1 cellular context compared by ENCODE assay signal in the genomic region with DNA sequence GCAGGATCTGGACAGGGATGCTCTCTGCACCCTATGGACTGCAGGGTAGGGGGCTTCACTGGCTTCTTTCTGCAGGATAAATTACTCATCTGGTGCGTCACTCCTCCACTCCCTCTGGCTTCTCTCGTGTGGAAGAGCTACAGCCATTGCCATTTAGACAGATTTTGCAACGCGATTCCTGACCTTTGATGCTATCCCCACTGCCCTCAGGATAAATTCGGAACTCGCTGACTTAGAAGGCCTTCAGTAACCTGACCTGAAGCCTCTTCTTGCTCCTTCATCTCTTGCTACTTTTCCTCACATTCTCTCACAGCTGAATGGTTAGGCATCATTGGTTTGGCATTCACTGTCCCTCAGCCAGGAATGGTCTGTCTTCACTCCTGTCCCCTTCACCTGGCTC.
TF ChIP-seq lines count a peak whose summit lies in the region.

No MANE protein-coding gene starts in this region.

TF ChIP-seq in IMR-90, 13 proteins besides CTCF, POLR2A, EP300 and RAD21 (continued from another document):
- TF ChIP-seq, protein P1, sequence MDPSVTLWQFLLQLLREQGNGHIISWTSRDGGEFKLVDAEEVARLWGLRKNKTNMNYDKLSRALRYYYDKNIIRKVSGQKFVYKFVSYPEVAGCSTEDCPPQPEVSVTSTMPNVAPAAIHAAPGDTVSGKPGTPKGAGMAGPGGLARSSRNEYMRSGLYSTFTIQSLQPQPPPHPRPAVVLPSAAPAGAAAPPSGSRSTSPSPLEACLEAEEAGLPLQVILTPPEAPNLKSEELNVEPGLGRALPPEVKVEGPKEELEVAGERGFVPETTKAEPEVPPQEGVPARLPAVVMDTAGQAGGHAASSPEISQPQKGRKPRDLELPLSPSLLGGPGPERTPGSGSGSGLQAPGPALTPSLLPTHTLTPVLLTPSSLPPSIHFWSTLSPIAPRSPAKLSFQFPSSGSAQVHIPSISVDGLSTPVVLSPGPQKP (IDR thresholded peaks at IDR 0.05; ENCODE audit: borderline replicate concordance, low read depth, low read length) = no peak
- TF ChIP-seq CEBPB (IDR thresholded peaks at IDR 0.05; ENCODE audit: low read depth, low read length) (no peak), BHLHE40 (IDR thresholded peaks at IDR 0.05; ENCODE audit: low read depth, low read length) (no peak), RFX5 (IDR thresholded peaks at IDR 0.05; ENCODE audit: low read depth, low read length) (no peak), NFE2L2 (IDR thresholded peaks at IDR 0.05; ENCODE audit: low read depth, low read length) (no peak), CHD1 (IDR thresholded peaks at IDR 0.05; ENCODE audit: low read depth, low read length) (no peak), RCOR1 (IDR thresholded peaks at IDR 0.05; ENCODE audit: insufficient replicate concordance, low read length) (no peak), MAZ (IDR thresholded peaks at IDR 0.05; ENCODE audit: borderline replicate concordance, low read depth, low read length) (no peak), MAFK (IDR thresholded peaks at IDR 0.05; ENCODE audit: low read depth, low read length) (no peak), MXI1 (IDR thresholded peaks at IDR 0.05; ENCODE audit: borderline replicate concordance, low read depth, low read length) (no peak)
- TF ChIP-seq, protein P2, sequence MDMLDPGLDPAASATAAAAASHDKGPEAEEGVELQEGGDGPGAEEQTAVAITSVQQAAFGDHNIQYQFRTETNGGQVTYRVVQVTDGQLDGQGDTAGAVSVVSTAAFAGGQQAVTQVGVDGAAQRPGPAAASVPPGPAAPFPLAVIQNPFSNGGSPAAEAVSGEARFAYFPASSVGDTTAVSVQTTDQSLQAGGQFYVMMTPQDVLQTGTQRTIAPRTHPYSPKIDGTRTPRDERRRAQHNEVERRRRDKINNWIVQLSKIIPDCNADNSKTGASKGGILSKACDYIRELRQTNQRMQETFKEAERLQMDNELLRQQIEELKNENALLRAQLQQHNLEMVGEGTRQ (IDR thresholded peaks at IDR 0.05; ENCODE audit: low read depth, low read length) = no peak
